ENCODE assay signal across 8 cellular contexts in the genomic region with DNA sequence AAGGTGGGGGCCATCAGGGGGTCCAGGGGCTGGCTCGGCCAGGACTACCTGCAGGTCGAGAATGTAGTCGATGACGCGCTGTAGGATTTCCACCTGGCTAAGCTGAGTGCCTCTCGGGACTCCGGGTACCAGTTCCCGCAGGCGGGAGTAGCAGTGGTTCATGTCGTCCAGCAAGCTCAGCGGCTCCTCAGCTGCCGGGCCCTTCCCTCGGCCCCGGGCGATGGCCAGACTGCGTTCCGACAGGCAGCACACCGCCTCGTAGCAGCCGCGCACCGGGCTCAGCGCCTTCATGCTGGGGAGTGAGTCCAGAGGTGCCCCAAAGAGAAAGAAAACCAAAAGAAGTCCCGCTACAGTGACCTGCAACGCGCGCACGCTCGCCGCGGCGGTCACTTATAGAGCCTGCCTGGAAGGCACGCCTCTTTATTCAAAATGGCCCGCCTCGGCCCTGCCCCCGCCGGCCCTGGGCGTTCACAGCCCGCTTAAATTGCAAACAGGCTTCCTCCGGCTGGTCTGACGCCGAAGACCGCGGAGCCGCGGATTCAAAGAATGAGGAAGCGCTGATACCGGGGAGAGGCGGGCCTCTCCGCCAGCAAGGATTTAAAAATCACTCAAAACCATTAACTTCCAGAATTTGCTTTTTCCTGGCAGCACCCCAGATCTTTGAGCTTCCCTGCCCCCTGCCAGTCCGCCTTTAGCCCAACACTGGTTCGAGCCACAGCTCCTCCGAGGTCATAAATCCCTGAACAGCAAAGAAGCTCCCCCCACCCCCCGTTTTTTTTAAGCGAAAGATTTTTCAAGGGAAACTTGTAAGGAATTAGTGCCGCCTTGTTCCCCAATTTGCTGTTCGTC. TPM values are rescaled to one million over a fixed set of nuclear protein-coding genes. Genes with fewer than 3 reads are reported as not detected.
DNase-seq lines count a peak whose midpoint lies in the region; ATAC-seq and TF ChIP-seq lines count a peak whose summit lies in the region.

A gene with protein sequence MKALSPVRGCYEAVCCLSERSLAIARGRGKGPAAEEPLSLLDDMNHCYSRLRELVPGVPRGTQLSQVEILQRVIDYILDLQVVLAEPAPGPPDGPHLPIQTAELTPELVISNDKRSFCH (minus strand): TSS at position 366 of the 849 bp plus-strand sequence. CDS start 75 bp downstream, at position 291.

- peaks cover 11% of the 10 kb centered on the region; the same call in 1 of the 2 replicates for H3K27me3 ChIP-seq in HUES6 (ENCODE audit: control insufficient read depth, insufficient read depth, low read length)
- peaks cover 31% of the 10 kb centered on the region for H3K27me3 ChIP-seq in OCI-LY3 (ENCODE audit: low read depth, low read length)

- peak within 1 kb of the TSS; percentile 98 for H3K4me2 ChIP-seq in OCI-LY3 (ENCODE audit: low read length)

- H3K9me3 ChIP-seq in HUES6 (ENCODE audit: control insufficient read depth, insufficient read depth, low read depth, low read length) (no peaks in the 10 kb centered on the region), OCI-LY3 (ENCODE audit: insufficient read depth, low read length) (no peaks in the 10 kb centered on the region), mucosa of descending colon (no peaks in the 10 kb centered on the region)

- peak within 1 kb of the TSS; percentile 95; the same call in 1 of the 2 replicates for H3K27ac ChIP-seq in HUES6 (ENCODE audit: low read depth, low read length)
- H3K27ac ChIP-seq in OCI-LY3 (ENCODE audit: low read length) = peak within 1 kb of the TSS; percentile 46

- H3K36me3 ChIP-seq in HUES6 (ENCODE audit: control insufficient read depth, insufficient read depth, low read length) (peaks cover 16% of the 10 kb centered on the region), OCI-LY3 (replicated peaks; ENCODE audit: low read depth, low read length) (peaks cover 4% of the 10 kb centered on the region), mucosa of descending colon (ENCODE audit: low read depth) (no peaks in the 10 kb centered on the region)

- H3K4me3 ChIP-seq in HUES6 (ENCODE audit: low read depth, low read length) = peak within 1 kb of the TSS; percentile 73
- peak within 1 kb of the TSS; percentile 94 for H3K4me3 ChIP-seq in OCI-LY3 (ENCODE audit: low read length)
- H3K4me3 ChIP-seq in mucosa of descending colon = peak within 1 kb of the TSS; percentile 80

- H2AFZ ChIP-seq in OCI-LY3 (ENCODE audit: low read depth, low read length) = peak within 1 kb of the TSS; percentile 43

- H3K4me1 ChIP-seq in HUES6 (ENCODE audit: control insufficient read depth, insufficient read depth, low read length) (peaks cover 63% of the 10 kb centered on the region), OCI-LY3 (ENCODE audit: low read length) (peaks cover 53% of the 10 kb centered on the region), mucosa of descending colon (ENCODE audit: low read depth) (peaks cover 56% of the 10 kb centered on the region)

- ATAC-seq in GM21390 (IDR thresholded peaks at IDR 0.05; ENCODE audit: unreplicated experiment) = peak; percentile 52
- peak; percentile 73 for ATAC-seq in mucosa of descending colon

- no peak for TF ChIP-seq CTCF in OCI-LY3 (IDR thresholded peaks at IDR 0.05; ENCODE audit: low read depth, low read length)
- no peak for TF ChIP-seq CTCF in mucosa of descending colon (IDR thresholded peaks at IDR 0.05)

- intact Hi-C loops in mucosa of descending colon (cut with DNase I, micrococcal nuclease) = no loop called here

- H3K9ac ChIP-seq in HUES6 (ENCODE audit: low read length) (peak within 1 kb of the TSS; percentile 94), OCI-LY3 (ENCODE audit: low read length) (peak within 1 kb of the TSS; percentile 84)

- no peaks in the 10 kb centered on the region for H4K20me1 ChIP-seq in OCI-LY3 (ENCODE audit: insufficient read depth, low read length)

- peak; percentile 86 for DNase-seq in D341Med (ENCODE audit: low spot score)
- peak; percentile 88 for DNase-seq in activated T-cell treated with anti-CD3 and anti-CD28 coated beads for 1 hour (ENCODE audit: low read depth)
- DNase-seq in epidermal melanocyte (ENCODE audit: insufficient read length, low spot score) = peak; percentile 93
- DNase-seq in mucosa of descending colon = peak; percentile 98 to 99 (median 98)
- peak; percentile 87 for DNase-seq in stimulated activated CD8-positive, alpha-beta memory T cell treated with anti-CD3 and anti-CD28 coated beads, Interleukin-4, amount 100 ng/mL, for 24 hours (ENCODE audit: low read depth)

- H3K79me2 ChIP-seq in OCI-LY3 (ENCODE audit: low read length) = 0 out of 2 replicates have a peak, but pooled peaks cover 3% of the 10 kb centered on the region

RNA-seq across cellular contexts. Expression of the gene that starts here (rescaled TPM):
- 100 to 1,000 TPM in 2 of 3 donors, 10 to 100 TPM in 1; 83.0 to 316 (median 121) TPM for total RNA-seq in mucosa of descending colon

Comparison
In these comparisons a context has a peak if more than half of its experiments do, and no peak if none do; other contexts are left out.
1. Peak in every context shown above with its lines: DNase-seq, ATAC-seq, H3K4me3 ChIP-seq and H3K27ac ChIP-seq.